11 cellular contexts compared by ENCODE assay signal in the genomic region with DNA sequence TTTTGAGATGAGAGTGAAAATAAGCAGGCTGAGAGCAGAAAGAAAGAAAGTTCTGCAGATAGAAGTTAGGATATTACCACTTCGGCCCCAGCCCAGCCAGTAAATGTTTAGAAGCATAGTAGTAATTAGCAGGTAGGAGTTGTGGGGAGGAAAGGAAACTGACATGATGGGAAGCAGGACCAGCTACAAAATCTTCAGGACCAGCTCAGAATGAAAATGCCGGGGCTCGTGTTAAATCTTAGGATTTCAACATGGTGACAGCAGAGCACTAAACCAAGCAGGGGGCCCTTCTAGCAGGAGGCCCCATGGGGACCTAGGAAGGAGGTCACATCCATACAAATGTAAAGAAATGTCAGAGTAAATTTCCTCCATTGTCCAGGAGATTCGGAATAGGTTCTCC. TPM values are rescaled to one million over a fixed set of nuclear protein-coding genes. Genes with fewer than 3 reads are reported as not detected.
DNase-seq lines count a peak whose midpoint lies in the region; ATAC-seq and TF ChIP-seq lines count a peak whose summit lies in the region.
"Had no signal": no experiment of that assay in that cellular context is flagged by ENCODE, and none has a peak within 500 bp of the region (broad histone marks: within the 10 kb centered on the region; RNA-seq: fewer than 3 reads in every experiment).

No MANE protein-coding gene starts in this region.

- peak overlapping the region; percentile 100 for H3K27ac Mint-ChIP-seq in stimulated activated naive CD8-positive, alpha-beta T cell treated with anti-CD3 and anti-CD28 coated beads, Interleukin-15, Interleukin-2, amounts not matched to agents 100 ng/mL and 50 ng/mL, for 24 hours
- H3K27ac Mint-ChIP-seq in activated naive CD4-positive, alpha-beta T cell treated with anti-CD3 and anti-CD28 coated beads, Interleukin-2, amount 50 U/mL, for 72 hours, result peak overlapping the region; percentile 100
- H3K27ac Mint-ChIP-seq in memory B cell, result peak overlapping the region; percentile 98

- ATAC-seq in stimulated activated naive CD8-positive, alpha-beta T cell treated with anti-CD3 and anti-CD28 coated beads, Interleukin-15, Interleukin-2, amounts not matched to agents 100 U/mL and 50 U/mL, for 24 hours, result no peak
- no peak for ATAC-seq in activated naive CD4-positive, alpha-beta T cell treated with anti-CD3 and anti-CD28 coated beads, Interleukin-2, amount 50 U/mL, for 72 hours
- ATAC-seq in memory B cell (ENCODE audit: low read depth), result no peak

- TF ChIP-seq POLR2A in vagina (IDR thresholded peaks at IDR 0.05), result no peak

- peaks cover 72% of the 10 kb centered on the region for H3K4me1 Mint-ChIP-seq in stimulated activated naive CD8-positive, alpha-beta T cell treated with anti-CD3 and anti-CD28 coated beads, Interleukin-15, Interleukin-2, amounts not matched to agents 100 ng/mL and 50 ng/mL, for 24 hours (ENCODE audit: low read depth)
- peaks cover 69% of the 10 kb centered on the region for H3K4me1 Mint-ChIP-seq in memory B cell

- H3K27me3 Mint-ChIP-seq in stimulated activated naive CD8-positive, alpha-beta T cell treated with anti-CD3 and anti-CD28 coated beads, Interleukin-15, Interleukin-2, amounts not matched to agents 100 ng/mL and 50 ng/mL, for 24 hours, result no peaks in the 10 kb centered on the region
- no peaks in the 10 kb centered on the region for H3K27me3 Mint-ChIP-seq in memory B cell

- intact Hi-C loops in vagina (cut with DNase I), result no loop called here

- H3K4me3 Mint-ChIP-seq in stimulated activated naive CD8-positive, alpha-beta T cell treated with anti-CD3 and anti-CD28 coated beads, Interleukin-15, Interleukin-2, amounts not matched to agents 100 ng/mL and 50 ng/mL, for 24 hours, result peak overlapping the region; percentile 98
- H3K4me3 Mint-ChIP-seq in memory B cell, result peak overlapping the region; percentile 98

- DNase-seq in stimulated activated naive CD8-positive, alpha-beta T cell treated with anti-CD3 and anti-CD28 coated beads, Interleukin-15, Interleukin-2, amounts not matched to agents 100 U/mL and 50 U/mL, for 24 hours, result no peak
- DNase-seq in activated naive CD4-positive, alpha-beta T cell treated with anti-CD3 and anti-CD28 coated beads, Interleukin-2, amount 50 U/mL, for 72 hours (ENCODE audit: low spot score in 2 of 2), result no peak
- DNase-seq in memory B cell (ENCODE audit: low spot score in 2 of 2) (peak in 1 of 2 donors; percentile 6), vagina (ENCODE audit: extremely low spot score in 2 of 2) (peak in 1 of 2 donors; percentile 22), dedifferentiated amniotic fluid mesenchymal stem cell (ENCODE audit: extremely low spot score) (no peak), SKM-1 (lab: John Stamatoyannopoulos, UW; ENCODE audit: unreplicated experiment) (no peak), NCI-H128 (lab: John Stamatoyannopoulos, UW; ENCODE audit: unreplicated experiment) (no peak)

- H3K9me3 ChIP-seq in vagina, result no peaks in the 10 kb centered on the region
- H3K9me3 ChIP-seq: adrenal gland had no signal

- peaks cover 16% of the 10 kb centered on the region for H3K4me1 ChIP-seq in vagina

- no peaks in the 10 kb centered on the region for H3K36me3 ChIP-seq in vagina
- H3K36me3 ChIP-seq: adrenal gland had no signal

- H3K27ac ChIP-seq in vagina, result peak overlapping the region; percentile 33
- H3K27ac ChIP-seq: adrenal gland, parathyroid adenoma, SK-N-MC had no signal

- TF ChIP-seq CTCF in vagina (IDR thresholded peaks at IDR 0.05), result no peak

- H3K9me3 Mint-ChIP-seq in stimulated activated naive CD8-positive, alpha-beta T cell treated with anti-CD3 and anti-CD28 coated beads, Interleukin-15, Interleukin-2, amounts not matched to agents 100 ng/mL and 50 ng/mL, for 24 hours, result no peaks in the 10 kb centered on the region
- H3K9me3 Mint-ChIP-seq in activated naive CD4-positive, alpha-beta T cell treated with anti-CD3 and anti-CD28 coated beads, Interleukin-2, amount 50 U/mL, for 72 hours, result peaks cover 0 to 1% of the 10 kb centered on the region in 2 donors
- no peaks in the 10 kb centered on the region for H3K9me3 Mint-ChIP-seq in memory B cell

- H3K36me3 Mint-ChIP-seq in stimulated activated naive CD8-positive, alpha-beta T cell treated with anti-CD3 and anti-CD28 coated beads, Interleukin-15, Interleukin-2, amounts not matched to agents 100 ng/mL and 50 ng/mL, for 24 hours (ENCODE audit: low read depth), result peaks cover 73% of the 10 kb centered on the region
- H3K36me3 Mint-ChIP-seq in activated naive CD4-positive, alpha-beta T cell treated with anti-CD3 and anti-CD28 coated beads, Interleukin-2, amount 50 U/mL, for 72 hours, result peaks cover 74 to 92% of the 10 kb centered on the region in 2 donors
- H3K36me3 Mint-ChIP-seq in memory B cell, result peaks cover 48% of the 10 kb centered on the region

- peaks cover 4% of the 10 kb centered on the region for H3K27me3 ChIP-seq in vagina

- H3K4me3 ChIP-seq in vagina, result no peak overlapping the region
- H3K4me3 ChIP-seq: adrenal gland, SK-N-MC had no signal

RNA-seq across cellular contexts. Expression of a gene that starts 28.7 kb away (rescaled TPM):
- under 1 TPM in 1 of 2 donors, not detected in 1; 0.82 TPM for total RNA-seq in activated naive CD4-positive, alpha-beta T cell treated with anti-CD3 and anti-CD28 coated beads, Interleukin-2, amount 50 U/mL, for 72 hours
- not detected for total RNA-seq in vagina

RNA-seq across cellular contexts. Expression of a gene that starts 50.2 kb away (rescaled TPM):
- total RNA-seq in activated naive CD4-positive, alpha-beta T cell treated with anti-CD3 and anti-CD28 coated beads, Interleukin-2, amount 50 U/mL, for 72 hours, result not detected
- total RNA-seq in vagina, result not detected

RNA-seq across cellular contexts. Expression of a gene that starts 55.4 kb away (rescaled TPM):
- 10 to 100 TPM; 16.0 to 32.8 TPM for total RNA-seq in activated naive CD4-positive, alpha-beta T cell treated with anti-CD3 and anti-CD28 coated beads, Interleukin-2, amount 50 U/mL, for 72 hours
- total RNA-seq in vagina, result 68.3 TPM
